9 cellular contexts compared by ENCODE assay signal in genomic region chrX:101595739-101596419, GRCh38. TPM values are rescaled to one million over a fixed set of nuclear protein-coding genes. Genes with fewer than 3 reads are reported as not detected.
DNase-seq lines count a peak whose midpoint lies in the region; ATAC-seq, FAIRE-seq and TF ChIP-seq lines count a peak whose summit lies in the region.
"Had no signal": no experiment of that assay in that cellular context is flagged by ENCODE, and none has a peak within 500 bp of the region (broad histone marks: within the 10 kb centered on the region; RNA-seq: fewer than 3 reads in every experiment).

No MANE protein-coding gene starts in this region.

- TF ChIP-seq CTCF in A549 (IDR thresholded peaks at IDR 0.05) = peak; percentile 71
- peak; percentile 70 to 73 for TF ChIP-seq CTCF in GM23338 (conservative IDR thresholded peaks at IDR 0.05; ENCODE audit: low read depth in 2 of 2)
- peak; percentile 78 for TF ChIP-seq CTCF in IMR-90 (conservative IDR thresholded peaks at IDR 0.05; ENCODE audit: low read depth, low read length)
- TF ChIP-seq CTCF in thyroid gland (IDR thresholded peaks at IDR 0.05) = peak; percentile 21 to 91 (median 68)

- H4K8ac ChIP-seq in IMR-90 (ENCODE audit: low read depth in 2 of 2, low read length in 2 of 2) = no peak overlapping the region

- TF ChIP-seq RAD21 in A549 (conservative IDR thresholded peaks at IDR 0.05 in 1 of 2, IDR thresholded peaks at IDR 0.05 in 1 of 2) = peak; percentile 77 to 80
- peak; percentile 85 for TF ChIP-seq RAD21 in IMR-90 (IDR thresholded peaks at IDR 0.05; ENCODE audit: low read length)

- H3K9me3 ChIP-seq in A549 = no peaks in the 10 kb centered on the region
- H3K9me3 ChIP-seq in IMR-90 (ENCODE audit: control insufficient read depth, insufficient read depth, low read length) = no peaks in the 10 kb centered on the region
- no peaks in the 10 kb centered on the region for H3K9me3 ChIP-seq in thyroid gland
- H3K9me3 ChIP-seq: SJSA1 had no signal

- H3K9me2 ChIP-seq in GM23338 (ENCODE audit: insufficient read depth) = no peaks in the 10 kb centered on the region

- no peak overlapping the region for H3K4ac ChIP-seq in IMR-90 (ENCODE audit: low read depth, low read length)

- dilution Hi-C loops in IMR-90 (cut with HindIII; ENCODE audit: low sequenced_read_pairs, unreplicated experiment) = no loop called here

- no TSS peak for BruUV-seq in IMR-90 (replicated peaks; lab: Mats Ljungman, UMichigan)

- TF ChIP-seq POLR2A in A549 (IDR thresholded peaks at IDR 0.05; ENCODE audit: low read length) (no peak), IMR-90 (IDR thresholded peaks at IDR 0.05; ENCODE audit: low read depth, low read length) (no peak), thyroid gland (IDR thresholded peaks at IDR 0.05) (no peak)

- no peak overlapping the region for H3K4me3 Mint-ChIP-seq in GM23338

- H4K5ac ChIP-seq in IMR-90 (ENCODE audit: low read depth, low read length) = no peak overlapping the region

- H2BK5ac ChIP-seq in IMR-90 (ENCODE audit: low read depth, low read length, poor library complexity, severe bottlenecking) = no peak overlapping the region

- H3K4me2 ChIP-seq in A549 (no peak overlapping the region), GM23338 (no peak overlapping the region), IMR-90 (ENCODE audit: low read depth, low read length) (no peak overlapping the region)

- H3K9ac ChIP-seq in IMR-90 (ENCODE audit: low read depth, low read length) = no peak overlapping the region

- POLR2A ChIA-PET in A549 (lab: Yijun Ruan, JAX) = no interaction called here
- POLR2A ChIA-PET in IMR-90 (lab: Charles Lee; ENCODE audit: unreplicated experiment) = no interaction called here

- H2BK20ac ChIP-seq in IMR-90 (ENCODE audit: low read depth, low read length) = no peak overlapping the region

- H2AK9ac ChIP-seq in IMR-90 (replicated peaks; ENCODE audit: low read depth, low read length, poor library complexity) = no peak overlapping the region

- H3K27me3 ChIP-seq in GM23338 (ENCODE audit: insufficient read depth) (no peaks in the 10 kb centered on the region), IMR-90 (ENCODE audit: control insufficient read depth, insufficient read depth, low read length) (peaks cover 19% of the 10 kb centered on the region), thyroid gland (no peaks in the 10 kb centered on the region)
- H3K27me3 ChIP-seq: SJSA1 had no signal

- H4K20me1 ChIP-seq in GM23338 (replicated peaks; ENCODE audit: insufficient read depth) (no peaks in the 10 kb centered on the region), IMR-90 (ENCODE audit: insufficient read depth, low read length) (no peaks in the 10 kb centered on the region)

- 0% methylated on average over 5 of the region's 5 CpGs for WGBS in A549 (ENCODE audit: missing lambda C conversion rate)
- WGBS in IMR-90 (ENCODE audit: extremely low coverage in 2 of 2, insufficient read length in 1 of 2), 2 experiments = no CpG with 5 or more reads among the region's 5 CpGs
- WGBS in thyroid gland, 2 donors = 3 to 4% methylated on average over 5 of the region's 5 CpGs

- no peaks in the 10 kb centered on the region for H3K36me3 Mint-ChIP-seq in GM23338 (ENCODE audit: low read depth)

- no peak overlapping the region for H4K91ac ChIP-seq in IMR-90 (ENCODE audit: insufficient read depth, low read depth, low read length)

- H3K9me3 Mint-ChIP-seq in GM23338 = no peaks in the 10 kb centered on the region

- ATAC-seq in A549 = peak; percentile 88 to 94; a peak in 5 of 6 replicates
- peak; percentile 77 for ATAC-seq in GM23338
- ATAC-seq in IMR-90 (ENCODE audit: low read depth) = peak; percentile 87

- FAIRE-seq in A549 (lab: Jason Lieb, UNC) = peak; percentile 59

- no peaks in the 10 kb centered on the region for H3K27me3 Mint-ChIP-seq in GM23338 (ENCODE audit: insufficient read depth, low read depth, poor library complexity)

- H3K4me1 ChIP-seq in A549 (no peaks in the 10 kb centered on the region), GM23338 (ENCODE audit: insufficient read depth) (no peaks in the 10 kb centered on the region), IMR-90 (ENCODE audit: control insufficient read depth, insufficient read depth, low read length) (no peaks in the 10 kb centered on the region), thyroid gland (no peaks in the 10 kb centered on the region)
- H3K4me1 ChIP-seq: SJSA1 had no signal

- H3F3A ChIP-seq in GM23338 (replicated peaks; ENCODE audit: low read depth) = no peaks in the 10 kb centered on the region

- no peak for TF ChIP-seq EP300 in A549 (IDR thresholded peaks at IDR 0.05)

- in situ Hi-C loops in IMR-90 (cut with MboI; ENCODE audit: low sequenced_read_pairs) = loop anchor here (5.0 kb wide), 1 partner anchor 206 kb away; no protein-coding TSS in a partner anchor

- peaks cover 3% of the 10 kb centered on the region; the same call in 1 of the 3 replicates for H3K4me1 Mint-ChIP-seq in GM23338

- no peaks in the 10 kb centered on the region for H3K79me1 ChIP-seq in IMR-90 (ENCODE audit: low read depth in 1 of 2, low read length in 2 of 2)

- H3K23ac ChIP-seq in IMR-90 (ENCODE audit: low read depth, low read length) = no peak overlapping the region

- H3K27ac Mint-ChIP-seq in GM23338 = no peak overlapping the region

- no peak overlapping the region for H3K18ac ChIP-seq in IMR-90 (ENCODE audit: low read depth, low read length)

- H3K36me3 ChIP-seq in GM23338 (ENCODE audit: insufficient read depth) (no peaks in the 10 kb centered on the region), IMR-90 (ENCODE audit: control insufficient read depth, insufficient read depth, low read length) (no peaks in the 10 kb centered on the region), thyroid gland (no peaks in the 10 kb centered on the region)
- H3K36me3 ChIP-seq: SJSA1 had no signal

- DNase-seq in A549 (ENCODE audit: low read depth in 1 of 2, low spot score in 1 of 2) = peak; percentile 40 to 72
- peak; percentile 20 for DNase-seq in GDM1 (lab: John Stamatoyannopoulos, UW)
- DNase-seq in GM23338 (ENCODE audit: low spot score) = peak; percentile 74
- DNase-seq in IMR-90 = peak; percentile 75
- DNase-seq in RKO (ENCODE audit: low spot score) = peak; percentile 76
- DNase-seq in cerebellar cortex (ENCODE audit: low spot score) = peak; percentile 72
- DNase-seq in kidney tubule cell (ENCODE audit: low spot score) = peak; percentile 70
- peak; percentile 23 to 29 for DNase-seq in thyroid gland

- H2AFZ ChIP-seq in GM23338 = no peak overlapping the region
- H2AFZ ChIP-seq in IMR-90 (replicated peaks; ENCODE audit: low read length, poor library complexity) = peak overlapping the region; percentile 34

- no peak overlapping the region for H3K14ac ChIP-seq in IMR-90 (replicated peaks; ENCODE audit: low read depth, low read length)

- no peak overlapping the region for H3K56ac ChIP-seq in IMR-90 (ENCODE audit: extremely low read depth, insufficient read depth, low read length)

- no peaks in the 10 kb centered on the region for H3K79me2 ChIP-seq in GM23338 (replicated peaks; ENCODE audit: insufficient read depth)

- no peak overlapping the region for H2AK5ac ChIP-seq in IMR-90 (ENCODE audit: low read depth, low read length)

- intact Hi-C loops in IMR-90 (cut with micrococcal nuclease) = loop anchor here (5.0 kb wide), 2 partner anchors 161 to 201 kb away; no protein-coding TSS in a partner anchor
- intact Hi-C loops in thyroid gland (cut with DNase I) = no loop called here

- H3K4me3 ChIP-seq in A549 = no peak overlapping the region
- no peak overlapping the region for H3K4me3 ChIP-seq in GM23338
- H3K4me3 ChIP-seq in IMR-90 (ENCODE audit: insufficient read depth, low read depth, low read length) = no peak overlapping the region
- no peak overlapping the region for H3K4me3 ChIP-seq in thyroid gland (replicated peaks in 1 of 3)
- H3K4me3 ChIP-seq: SJSA1 had no signal

- CTCF ChIA-PET in A549 (lab: Yijun Ruan, JAX) = interaction anchor here (0.7 to 1.8 kb wide), 9 partner anchors 9 to 215 kb away, joined by 3 to 7 read pairs (median 3); no protein-coding TSS in a partner anchor
- CTCF ChIA-PET in IMR-90 (lab: Yijun Ruan, JAX) = interaction anchor here (0.6 kb wide), 1 partner anchor 203 kb away, joined by 3 read pairs; no protein-coding TSS in a partner anchor

- no peak overlapping the region for H2BK15ac ChIP-seq in IMR-90 (ENCODE audit: low read depth, low read length)

- H2BK120ac ChIP-seq in IMR-90 (ENCODE audit: low read depth, low read length) = no peak overlapping the region

- H3K27ac ChIP-seq in A549 (no peak overlapping the region), GM23338 (ENCODE audit: low read depth) (no peak overlapping the region), IMR-90 (ENCODE audit: insufficient read depth, low read length) (no peak overlapping the region), thyroid gland (no peak overlapping the region)
- H3K27ac ChIP-seq: SJSA1 had no signal

- H3K9me1 ChIP-seq in IMR-90 (ENCODE audit: insufficient read depth, low read length) = no peaks in the 10 kb centered on the region

RNA-seq across cellular contexts. Expression of gene ARMCX6, which starts 21.9 kb away (rescaled TPM):
- 54.8 and 68.4 TPM in 2 replicates for polyA plus RNA-seq in A549 (2011; rRNA removed)
- 22.9 and 27.8 TPM in 2 replicates for polyA plus RNA-seq in A549 (2012; cell fraction: cytosol; rRNA removed)
- 12.7 and 23.9 TPM in 2 replicates for polyA plus RNA-seq in A549 (2012; cell fraction: nucleus; rRNA removed)
- polyA plus RNA-seq in A549 (2017; fragmentation: RNase III; extraction: RNeasy Plus Mini Kit Qiagen cat#74134 plus additional on column Dnase treatment) = 31.9 to 40.6 TPM (median 34.6 TPM) in 3 replicates
- polyA minus RNA-seq in A549 (2011; rRNA and poly(A)+ RNA removed) = 6.0 and 9.9 TPM in 2 replicates
- total RNA-seq in GM23338 (2014; rRNA removed; shearing (Covaris generic)) = 21.2 and 23.8 TPM in 2 replicates
- polyA plus RNA-seq in GM23338 (2016; fragmentation: Nextera tagmentation; extraction: Ambion mirVana) = 16.0 and 27.0 TPM in 2 replicates
- total RNA-seq in IMR-90 (2012; rRNA removed) = 26.7 and 29.0 TPM in 2 replicates
- 77.4 and 81.3 TPM in 2 replicates for polyA plus RNA-seq in IMR-90 (2012; rRNA removed)
- 24.4 and 41.2 TPM in 2 replicates for polyA plus RNA-seq in IMR-90 (2012; cell fraction: cytosol; rRNA removed)
- 19.3 and 66.2 TPM in 2 replicates for polyA plus RNA-seq in IMR-90 (2012; cell fraction: nucleus; rRNA removed; ENCODE audit: low replicate concordance)
- 10 to 100 TPM; 20.6 to 28.6 (median 23.4) TPM for total RNA-seq in thyroid gland

RNA-seq across cellular contexts. Expression of gene ARMCX3, which starts 27.1 kb away (rescaled TPM):
- polyA plus RNA-seq in A549 (2011; rRNA removed) (28.0 and 33.0 TPM in 2 replicates), A549 (2017; fragmentation: RNase III; extraction: RNeasy Plus Mini Kit Qiagen cat#74134 plus additional on column Dnase treatment) (29.4 to 37.5 TPM (median 35.4 TPM) in 3 replicates), GM23338 (2016; fragmentation: Nextera tagmentation; extraction: Ambion mirVana) (11.8 and 14.4 TPM in 2 replicates), IMR-90 (2012; rRNA removed) (35.3 and 48.5 TPM in 2 replicates)
- 7.0 and 7.6 TPM in 2 replicates for polyA plus RNA-seq in A549 (2012; cell fraction: cytosol; rRNA removed)
- polyA plus RNA-seq in A549 (2012; cell fraction: nucleus; rRNA removed) = 11.2 and 16.5 TPM in 2 replicates
- 26.4 and 27.4 TPM in 2 replicates for polyA minus RNA-seq in A549 (2011; rRNA and poly(A)+ RNA removed)
- 16.5 and 17.9 TPM in 2 replicates for total RNA-seq in GM23338 (2014; rRNA removed; shearing (Covaris generic))
- total RNA-seq in IMR-90 (2012; rRNA removed) (42.1 and 64.2 TPM in 2 replicates), thyroid gland (10 to 100 TPM; 71.7 to 81.0 (median 76.8) TPM)
- polyA plus RNA-seq in IMR-90 (2012; cell fraction: cytosol; rRNA removed) = 15.9 and 30.9 TPM in 2 replicates
- polyA plus RNA-seq in IMR-90 (2012; cell fraction: nucleus; rRNA removed; ENCODE audit: low replicate concordance) = 41.4 and 87.7 TPM in 2 replicates

RNA-seq across cellular contexts. Expression of gene ARMCX1, which starts 45.5 kb away (rescaled TPM):
- 0.89 and 1.0 TPM in 2 replicates for polyA plus RNA-seq in A549 (2011; rRNA removed)
- polyA plus RNA-seq in A549 (2012; cell fraction: cytosol; rRNA removed) = 0.36 and 0.39 TPM in 2 replicates
- polyA plus RNA-seq in A549 (2012; cell fraction: nucleus; rRNA removed) = 0.36 and 0.45 TPM in 2 replicates
- 0.29 to 0.48 TPM (median 0.40 TPM) in 3 replicates for polyA plus RNA-seq in A549 (2017; fragmentation: RNase III; extraction: RNeasy Plus Mini Kit Qiagen cat#74134 plus additional on column Dnase treatment)
- polyA minus RNA-seq in A549 (2011; rRNA and poly(A)+ RNA removed) = 0.37 and 0.54 TPM in 2 replicates
- 22.9 and 26.9 TPM in 2 replicates for total RNA-seq in GM23338 (2014; rRNA removed; shearing (Covaris generic))
- polyA plus RNA-seq in GM23338 (2016; fragmentation: Nextera tagmentation; extraction: Ambion mirVana) = 27.9 and 28.0 TPM in 2 replicates
- total RNA-seq in IMR-90 (2012; rRNA removed) = 22.9 and 31.1 TPM in 2 replicates
- polyA plus RNA-seq in IMR-90 (2012; rRNA removed) = 13.6 and 14.2 TPM in 2 replicates
- 7.1 and 9.3 TPM in 2 replicates for polyA plus RNA-seq in IMR-90 (2012; cell fraction: cytosol; rRNA removed)
- polyA plus RNA-seq in IMR-90 (2012; cell fraction: nucleus; rRNA removed; ENCODE audit: low replicate concordance) = 4.7 and 17.3 TPM in 2 replicates
- 10 to 100 TPM; 22.4 to 32.7 (median 27.8) TPM for total RNA-seq in thyroid gland

Comparison
In these comparisons a context has a peak if more than half of its experiments do, and no peak if none do; other contexts are left out.
1. DNase-seq: peak in every context shown above with its lines; median percentile 76 in RKO; 75 in IMR-90; 74 in GM23338; 72 in cerebellar cortex; 70 in kidney tubule cell; 56 in A549; 26 in thyroid gland; 20 in GDM1.